Comparison of ENCODE assay signal across 9 cellular contexts in the genomic region with DNA sequence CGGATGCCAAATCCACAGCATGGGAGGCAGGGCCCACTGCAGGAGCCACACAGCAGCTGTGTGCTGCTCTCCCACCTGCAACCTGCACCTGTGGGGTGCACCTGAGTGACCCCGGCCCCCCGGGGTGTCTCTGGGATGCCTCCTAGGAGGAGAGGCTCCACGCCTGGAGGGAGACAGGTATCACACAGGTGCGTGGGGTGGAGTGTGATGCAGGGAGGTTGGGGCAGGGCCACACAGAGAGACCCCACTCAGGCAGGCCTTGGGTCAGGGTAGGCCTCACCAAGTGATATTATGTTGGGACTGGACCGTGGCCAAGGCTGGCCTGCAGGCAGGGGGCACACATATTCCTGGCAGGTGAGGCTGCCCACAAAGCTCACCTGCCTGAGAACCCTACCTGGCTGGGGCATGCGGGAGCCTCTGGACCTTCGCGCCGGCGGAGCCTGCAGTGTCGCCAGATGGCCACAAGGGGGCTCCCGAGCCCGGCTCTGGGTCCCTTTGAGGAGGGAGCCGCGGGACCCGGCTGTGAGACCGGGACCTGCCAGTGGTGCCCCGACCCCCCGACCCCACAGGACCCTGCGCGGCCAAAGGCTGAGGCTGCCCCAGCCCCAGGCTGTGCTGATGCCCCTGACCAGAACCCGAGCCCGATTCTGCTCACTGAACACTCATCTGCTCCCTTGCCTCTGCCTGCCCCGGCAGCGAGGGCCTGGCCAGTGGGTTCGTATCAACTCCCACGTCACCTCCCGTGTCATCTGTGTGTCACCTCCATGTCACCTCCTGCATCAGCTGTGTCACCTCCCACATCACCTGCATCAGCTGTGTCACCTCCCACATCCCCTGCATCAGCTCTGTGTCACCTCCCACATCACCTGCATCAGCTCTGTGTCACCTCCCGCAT. TPM values are rescaled to one million over a fixed set of nuclear protein-coding genes. Genes with fewer than 3 reads are reported as not detected.
DNase-seq lines count a peak whose midpoint lies in the region; ATAC-seq, FAIRE-seq and TF ChIP-seq lines count a peak whose summit lies in the region.
"Had no signal": no experiment of that assay in that cellular context is flagged by ENCODE, and none has a peak within 500 bp of the region (broad histone marks: within the 10 kb centered on the region; RNA-seq: fewer than 3 reads in every experiment).

No MANE protein-coding gene starts in this region.

- no peak overlapping the region for H3K4me3 ChIP-seq in bronchial epithelial cell (ENCODE audit: low read depth, low read length)
- H3K4me3 ChIP-seq in HepG2 (replicated peaks in 1 of 3; ENCODE audit: insufficient read depth in 1 of 3, low read depth in 2 of 3, low read length in 3 of 3): no peak overlapping the region; a peak in 1 of 6 replicates

- no peak overlapping the region for H3K9ac ChIP-seq in HepG2 (ENCODE audit: insufficient read depth, low read depth, low read length)

- H3K9me3 ChIP-seq in HepG2 (ENCODE audit: low read length): no peaks in the 10 kb centered on the region

- ATAC-seq in activated CD4-positive, CD25-positive, alpha-beta regulatory T cell treated with anti-CD3 and anti-CD28 coated beads, Interleukin-2, amount 50 U/mL, for 24 hours: peak; percentile 75 to 84
- ATAC-seq in HepG2 (peak; percentile 82), HG03432 (IDR thresholded peaks at IDR 0.05; ENCODE audit: unreplicated experiment) (no peak)

- H3K4me2 ChIP-seq in HepG2 (ENCODE audit: low read depth, low read length): no peak overlapping the region

- in situ Hi-C loops in HepG2 (cut with HindIII; ENCODE audit: extremely low pct_ligation_motif_present, low pct_unique_long_range_greater_than_20kb): no loop called here

- H3K36me3 ChIP-seq in bronchial epithelial cell (ENCODE audit: control insufficient read depth, insufficient read depth, low read length): no peaks in the 10 kb centered on the region
- no peaks in the 10 kb centered on the region for H3K36me3 ChIP-seq in HepG2 (replicated peaks in 1 of 2; ENCODE audit: control insufficient read depth in 1 of 2, insufficient read depth in 2 of 2, low read length in 2 of 2)

- FAIRE-seq in bronchial epithelial cell (lab: Jason Lieb, UNC) (no peak), HepG2 (lab: Jason Lieb, UNC) (no peak)

- H3K27ac ChIP-seq in HepG2 (ENCODE audit: extremely low read length, insufficient read depth, low read length): no peak overlapping the region

- 14% methylated on average over 12 of the region's 30 CpGs for WGBS in HepG2 (ENCODE audit: low lambda C conversion rate)

- CTCF ChIA-PET in HepG2 (lab: Yijun Ruan, JAX; ENCODE audit: low intra/inter-chr PET ratio, low total read pairs): no interaction called here

- DNase-seq in COR-L47 (lab: John Stamatoyannopoulos, UW): peak; percentile 14
- DNase-seq in HuH-7 (ENCODE audit: low spot score): peak; percentile 79
- peak; percentile 4 for DNase-seq in bronchial epithelial cell (ENCODE audit: low read depth)
- no peak for DNase-seq in HepG2 (ENCODE audit: low spot score)
- peak; percentile 63 for DNase-seq in stimulated activated CD8-positive, alpha-beta memory T cell treated with anti-CD3 and anti-CD28 coated beads, Interleukin-15, amount 100 ng/mL, for 24 hours (ENCODE audit: low read depth)
- DNase-seq in GF-D8 (lab: John Stamatoyannopoulos, UW): no peak

- no TSS peak for BruUV-seq in HepG2 (replicated peaks; lab: Mats Ljungman, UMichigan)

- peaks cover 11% of the 10 kb centered on the region for H3K4me1 ChIP-seq in HepG2 (ENCODE audit: insufficient read depth, low read length)

- TF ChIP-seq CTCF in bronchial epithelial cell (IDR thresholded peaks at IDR 0.05; ENCODE audit: insufficient read depth, low read length, severe bottlenecking): peak; percentile 98
- TF ChIP-seq CTCF in HepG2 (CRISPR knock-in tag; IDR thresholded peaks at IDR 0.05): peak; percentile 81

- no peak for TF ChIP-seq EP300 in HepG2 (IDR thresholded peaks at IDR 0.05; ENCODE audit: low read depth in 2 of 2, low read length in 2 of 2)
- no peak for TF ChIP-seq EP300 in HepG2 (CRISPR knock-in tag; IDR thresholded peaks at IDR 0.05; ENCODE audit: borderline replicate concordance)

- TF ChIP-seq POLR2A in HepG2 (IDR thresholded peaks at IDR 0.05; ENCODE audit: insufficient read depth in 1 of 2, low read depth in 2 of 2, low read length in 2 of 2): no peak

- H2AFZ ChIP-seq in HepG2 (ENCODE audit: low read length): no peak overlapping the region

- POLR2A ChIA-PET in HepG2 (lab: Yijun Ruan, JAX): no interaction called here

- intact Hi-C loops in HepG2 (cut with micrococcal nuclease; ENCODE audit: unreplicated experiment): no loop called here

- no peaks in the 10 kb centered on the region for H3K79me2 ChIP-seq in HepG2 (ENCODE audit: insufficient read depth, low read length)

- H4K20me1 ChIP-seq in HepG2 (ENCODE audit: insufficient read depth, low read length): peaks cover 5% of the 10 kb centered on the region; the same call in 1 of the 2 replicates

- 0 out of 2 replicates have a peak, but pooled peaks have one; percentile 21 for TF ChIP-seq RAD21 in HepG2 (CRISPR knock-in tag; IDR thresholded peaks at IDR 0.05)

- H3K27me3 ChIP-seq in bronchial epithelial cell (ENCODE audit: control insufficient read depth, insufficient read depth, low read length) (no peaks in the 10 kb centered on the region), HepG2 (ENCODE audit: control insufficient read depth in 1 of 2, insufficient read depth in 2 of 2, low read length in 2 of 2) (peaks cover 17 to 85% of the 10 kb centered on the region in 2 experiments)

RNA-seq across cellular contexts. Expression of gene TMEM121, which starts 11.4 kb away (rescaled TPM):
- 0.51 and 0.53 TPM in 2 replicates for total RNA-seq in bronchial epithelial cell
- 10.8 and 19.0 TPM in 2 replicates for total RNA-seq in HepG2 (2016; rRNA removed; fragmentation: Illumina TruSeq; extraction: Trizol)
- 11.9 and 15.2 TPM in 2 replicates for total RNA-seq in HepG2 (2016; cell fraction: cytosol; rRNA removed; fragmentation: Illumina TruSeq; extraction: Trizol; ENCODE audit: low read depth)
- 12.1 and 17.9 TPM in 2 replicates for total RNA-seq in HepG2 (2016; cell fraction: insoluble cytoplasmic fraction; rRNA removed; fragmentation: Illumina TruSeq; extraction: Trizol)
- total RNA-seq in HepG2 (2016; cell fraction: membrane; rRNA removed; fragmentation: Illumina TruSeq; extraction: Trizol): 21.1 and 26.4 TPM in 2 replicates
- 8.8 and 9.1 TPM in 2 replicates for total RNA-seq in HepG2 (2016; cell fraction: nucleus; rRNA removed; fragmentation: Illumina TruSeq; extraction: Trizol)
- polyA plus RNA-seq in HepG2 (2011; rRNA removed): 6.6 and 10.9 TPM in 2 replicates
- 11.8 and 25.5 TPM in 2 replicates for polyA plus RNA-seq in HepG2 (2011; cell fraction: cytosol; rRNA removed)
- polyA plus RNA-seq in HepG2 (2011; cell fraction: nucleus; rRNA removed): 16.5 and 16.6 TPM in 2 replicates
- polyA plus RNA-seq in HepG2 (2012): 4.0 and 4.3 TPM in 2 replicates
- 8.8 and 9.5 TPM in 2 replicates for polyA plus RNA-seq in HepG2 (2016; cell fraction: cytosol; fragmentation: Illumina TruSeq; extraction: Trizol; ENCODE audit: low read depth)
- 8.7 and 9.4 TPM in 2 replicates for polyA plus RNA-seq in HepG2 (2016; cell fraction: insoluble cytoplasmic fraction; fragmentation: Illumina TruSeq; extraction: Trizol; ENCODE audit: low read depth)
- 13.5 TPM in 2 replicates for polyA plus RNA-seq in HepG2 (2016; cell fraction: membrane; fragmentation: Illumina TruSeq; extraction: Trizol; ENCODE audit: low read depth)
- polyA plus RNA-seq in HepG2 (2016; cell fraction: nucleus; fragmentation: Illumina TruSeq; extraction: Trizol; ENCODE audit: insufficient read depth, low read depth): 12.3 and 13.5 TPM in 2 replicates
- 0.82 and 39.5 TPM in 2 replicates for polyA minus RNA-seq in HepG2 (2011; rRNA and poly(A)+ RNA removed; ENCODE audit: low replicate concordance)
- polyA minus RNA-seq in HepG2 (2011; cell fraction: cytosol; rRNA and poly(A)+ RNA removed): 12.8 and 13.8 TPM in 2 replicates
- polyA minus RNA-seq in HepG2 (2011; cell fraction: nucleus; rRNA and poly(A)+ RNA removed): 4.1 and 4.5 TPM in 2 replicates

RNA-seq across cellular contexts. Expression of gene TEDC1, which starts 46.8 kb away (rescaled TPM):
- total RNA-seq in bronchial epithelial cell (4.5 and 5.4 TPM in 2 replicates), HepG2 (2016; rRNA removed; fragmentation: Illumina TruSeq; extraction: Trizol) (20.7 and 27.4 TPM in 2 replicates)
- total RNA-seq in HepG2 (2016; cell fraction: cytosol; rRNA removed; fragmentation: Illumina TruSeq; extraction: Trizol; ENCODE audit: low read depth): 9.2 and 10.3 TPM in 2 replicates
- total RNA-seq in HepG2 (2016; cell fraction: insoluble cytoplasmic fraction; rRNA removed; fragmentation: Illumina TruSeq; extraction: Trizol): 21.2 and 28.4 TPM in 2 replicates
- total RNA-seq in HepG2 (2016; cell fraction: membrane; rRNA removed; fragmentation: Illumina TruSeq; extraction: Trizol): 12.9 and 13.8 TPM in 2 replicates
- total RNA-seq in HepG2 (2016; cell fraction: nucleus; rRNA removed; fragmentation: Illumina TruSeq; extraction: Trizol): 15.9 and 16.8 TPM in 2 replicates
- polyA plus RNA-seq in HepG2 (2011; rRNA removed): 5.7 and 7.3 TPM in 2 replicates
- 4.1 and 10.9 TPM in 2 replicates for polyA plus RNA-seq in HepG2 (2011; cell fraction: cytosol; rRNA removed)
- polyA plus RNA-seq in HepG2 (2011; cell fraction: nucleus; rRNA removed): 20.8 and 27.4 TPM in 2 replicates
- polyA plus RNA-seq in HepG2 (2012): 4.5 and 5.0 TPM in 2 replicates
- polyA plus RNA-seq in HepG2 (2016; cell fraction: cytosol; fragmentation: Illumina TruSeq; extraction: Trizol; ENCODE audit: low read depth): 5.8 and 6.5 TPM in 2 replicates
- 20.9 and 21.6 TPM in 2 replicates for polyA plus RNA-seq in HepG2 (2016; cell fraction: insoluble cytoplasmic fraction; fragmentation: Illumina TruSeq; extraction: Trizol; ENCODE audit: low read depth)
- 9.6 and 10.0 TPM in 2 replicates for polyA plus RNA-seq in HepG2 (2016; cell fraction: membrane; fragmentation: Illumina TruSeq; extraction: Trizol; ENCODE audit: low read depth)
- 36.1 and 37.5 TPM in 2 replicates for polyA plus RNA-seq in HepG2 (2016; cell fraction: nucleus; fragmentation: Illumina TruSeq; extraction: Trizol; ENCODE audit: insufficient read depth, low read depth)
- polyA minus RNA-seq in HepG2 (2011; rRNA and poly(A)+ RNA removed; ENCODE audit: low replicate concordance): 12.1 and 23.1 TPM in 2 replicates
- 2.8 and 5.5 TPM in 2 replicates for polyA minus RNA-seq in HepG2 (2011; cell fraction: cytosol; rRNA and poly(A)+ RNA removed)
- polyA minus RNA-seq in HepG2 (2011; cell fraction: nucleus; rRNA and poly(A)+ RNA removed): 7.3 and 9.0 TPM in 2 replicates

RNA-seq across cellular contexts. Expression of gene CRIP1, which starts 51.1 kb away (rescaled TPM):
- total RNA-seq in bronchial epithelial cell (1.5 TPM in 1 of 2 replicates, not detected in the other), HepG2 (2016; rRNA removed; fragmentation: Illumina TruSeq; extraction: Trizol) (53.9 and 59.7 TPM in 2 replicates)
- 18.2 and 27.4 TPM in 2 replicates for total RNA-seq in HepG2 (2016; cell fraction: cytosol; rRNA removed; fragmentation: Illumina TruSeq; extraction: Trizol; ENCODE audit: low read depth)
- total RNA-seq in HepG2 (2016; cell fraction: insoluble cytoplasmic fraction; rRNA removed; fragmentation: Illumina TruSeq; extraction: Trizol): 53.1 and 55.2 TPM in 2 replicates
- total RNA-seq in HepG2 (2016; cell fraction: membrane; rRNA removed; fragmentation: Illumina TruSeq; extraction: Trizol): 23.1 and 27.8 TPM in 2 replicates
- 25.3 and 26.5 TPM in 2 replicates for total RNA-seq in HepG2 (2016; cell fraction: nucleus; rRNA removed; fragmentation: Illumina TruSeq; extraction: Trizol)
- 59.5 and 62.2 TPM in 2 replicates for polyA plus RNA-seq in HepG2 (2011; rRNA removed)
- polyA plus RNA-seq in HepG2 (2011; cell fraction: cytosol; rRNA removed): 27.8 and 82.6 TPM in 2 replicates
- 47.3 and 55.5 TPM in 2 replicates for polyA plus RNA-seq in HepG2 (2011; cell fraction: nucleus; rRNA removed)
- polyA plus RNA-seq in HepG2 (2012): 46.4 and 49.2 TPM in 2 replicates
- polyA plus RNA-seq in HepG2 (2016; cell fraction: cytosol; fragmentation: Illumina TruSeq; extraction: Trizol; ENCODE audit: low read depth): 85.4 and 115 TPM in 2 replicates
- polyA plus RNA-seq in HepG2 (2016; cell fraction: insoluble cytoplasmic fraction; fragmentation: Illumina TruSeq; extraction: Trizol; ENCODE audit: low read depth): 142 and 159 TPM in 2 replicates
- polyA plus RNA-seq in HepG2 (2016; cell fraction: membrane; fragmentation: Illumina TruSeq; extraction: Trizol; ENCODE audit: low read depth): 67.3 and 82.2 TPM in 2 replicates
- polyA plus RNA-seq in HepG2 (2016; cell fraction: nucleus; fragmentation: Illumina TruSeq; extraction: Trizol; ENCODE audit: insufficient read depth, low read depth): 136 and 137 TPM in 2 replicates
- 24.8 and 136 TPM in 2 replicates for polyA minus RNA-seq in HepG2 (2011; rRNA and poly(A)+ RNA removed; ENCODE audit: low replicate concordance)
- 20.6 and 28.4 TPM in 2 replicates for polyA minus RNA-seq in HepG2 (2011; cell fraction: cytosol; rRNA and poly(A)+ RNA removed)
- polyA minus RNA-seq in HepG2 (2011; cell fraction: nucleus; rRNA and poly(A)+ RNA removed): 4.7 and 11.8 TPM in 2 replicates
- total RNA-seq: LHCN-M2 had no signal

Comparison
In these comparisons a context has a peak if more than half of its experiments do, and no peak if none do; other contexts are left out.
1. DNase-seq: peak in COR-L47 (single experiment), HuH-7 (single experiment), bronchial epithelial cell (single experiment) and stimulated activated CD8-positive, alpha-beta memory T cell treated with anti-CD3 and anti-CD28 coated beads, Interleukin-15, amount 100 ng/mL, for 24 hours (single experiment); none in HepG2 (single experiment) and GF-D8 (single experiment).